Comparison of ENCODE assay signal across 9 cellular contexts in genomic region chr9:34589656-34590375, GRCh38. TPM values are rescaled to one million over a fixed set of nuclear protein-coding genes. Genes with fewer than 3 reads are reported as not detected.
DNase-seq lines count a peak whose midpoint lies in the region; ATAC-seq, FAIRE-seq and TF ChIP-seq lines count a peak whose summit lies in the region.
"Had no signal": no experiment of that assay in that cellular context is flagged by ENCODE, and none has a peak within 500 bp of the region (broad histone marks: within the 10 kb centered on the region; RNA-seq: fewer than 3 reads in every experiment).

Gene CNTFR (minus strand): TSS chr9:34589724. CDS start chr9:34568981, 20,743 bp downstream.

- no peaks in the 10 kb centered on the region for H3K36me3 ChIP-seq in astrocyte (ENCODE audit: insufficient read depth, low read length)

- DNase-seq in CD4-positive, alpha-beta T cell: no peak
- DNase-seq in NCI-H1092 treated with DMSO at 0.1 percent for 48 hours (lab: John Stamatoyannopoulos, UW) (peak; percentile 80), astrocyte (ENCODE audit: low read depth) (no peak), iPS-NIHi7 (ENCODE audit: extremely low spot score) (peak; percentile 60), NAMALWA (ENCODE audit: low spot score) (no peak), RKO (ENCODE audit: low spot score) (no peak)

- H4K20me1 ChIP-seq in astrocyte (ENCODE audit: insufficient read depth, low read length): peaks cover 16% of the 10 kb centered on the region

- peak within 1 kb of the TSS; percentile 26 for H2AFZ ChIP-seq in astrocyte (ENCODE audit: low read depth, low read length)

- H3K4me2 ChIP-seq in astrocyte (ENCODE audit: low read length): peak within 1 kb of the TSS; percentile 78

- H3K9ac ChIP-seq in astrocyte (ENCODE audit: low read length): no peak within 1 kb of the TSS

- H3K9me3 Mint-ChIP-seq in CD4-positive, alpha-beta T cell: no peaks in the 10 kb centered on the region
- H3K9me3 Mint-ChIP-seq in astrocyte (ENCODE audit: unreplicated experiment): peaks cover 8% of the 10 kb centered on the region

- no peaks in the 10 kb centered on the region for H3K36me3 Mint-ChIP-seq in CD4-positive, alpha-beta T cell (ENCODE audit: low read depth)
- no peaks in the 10 kb centered on the region for H3K36me3 Mint-ChIP-seq in astrocyte (ENCODE audit: low read depth, unreplicated experiment)

- no peak for FAIRE-seq in astrocyte (lab: Jason Lieb, UNC)

- no peak within 1 kb of the TSS for H3K27ac ChIP-seq in CD4-positive, alpha-beta T cell (ENCODE audit: low read depth, low read length)
- H3K27ac ChIP-seq in astrocyte (ENCODE audit: low read depth, low read length) (no peak within 1 kb of the TSS), skin epidermis (peak within 1 kb of the TSS in 10 of 21 experiments; percentile 2 to 76 (median 48))

- H3K4me3 ChIP-seq in astrocyte (ENCODE audit: insufficient read depth, low read depth, low read length) (peak within 1 kb of the TSS; percentile 10), skin epidermis (peak within 1 kb of the TSS; percentile 29 to 63 (median 36))

- peaks cover 91% of the 10 kb centered on the region for H3K27me3 ChIP-seq in CD4-positive, alpha-beta T cell (ENCODE audit: control insufficient read depth, insufficient read depth, low read length)
- peaks cover 79% of the 10 kb centered on the region for H3K27me3 ChIP-seq in astrocyte (ENCODE audit: insufficient read depth, low read length)

- H3K9me3 ChIP-seq in CD4-positive, alpha-beta T cell (ENCODE audit: control insufficient read depth, low read length): no peaks in the 10 kb centered on the region
- no peaks in the 10 kb centered on the region for H3K9me3 ChIP-seq in astrocyte (ENCODE audit: insufficient read depth, low read depth, low read length)

- TF ChIP-seq CTCF in CD4-positive, alpha-beta T cell (IDR thresholded peaks at IDR 0.05): no peak
- no peak for TF ChIP-seq CTCF in astrocyte (IDR thresholded peaks at IDR 0.05; ENCODE audit: insufficient read depth, low read depth, low read length)

- H3K4me1 ChIP-seq in astrocyte (ENCODE audit: insufficient read depth, low read length): no peaks in the 10 kb centered on the region

- H3K4me3 Mint-ChIP-seq in CD4-positive, alpha-beta T cell: peak within 1 kb of the TSS; percentile 80
- H3K4me3 Mint-ChIP-seq in astrocyte (ENCODE audit: unreplicated experiment): peak within 1 kb of the TSS; percentile 83

- H3K4me1 Mint-ChIP-seq in CD4-positive, alpha-beta T cell (ENCODE audit: low read depth): peaks cover 26% of the 10 kb centered on the region
- H3K4me1 Mint-ChIP-seq in astrocyte (ENCODE audit: low read depth, unreplicated experiment): no peaks in the 10 kb centered on the region

- peaks cover 88% of the 10 kb centered on the region for H3K27me3 Mint-ChIP-seq in CD4-positive, alpha-beta T cell
- H3K27me3 Mint-ChIP-seq in astrocyte (ENCODE audit: low read depth, unreplicated experiment): peaks cover 72% of the 10 kb centered on the region

- POLR2A ChIA-PET in CD4-positive, alpha-beta T cell (lab: Charles Lee): no interaction called here

- ATAC-seq in CD4-positive, alpha-beta T cell (ENCODE audit: poor library complexity): peak; percentile 50
- ATAC-seq in HG03460 (IDR thresholded peaks at IDR 0.05; ENCODE audit: unreplicated experiment): no peak

- H3K27ac Mint-ChIP-seq in CD4-positive, alpha-beta T cell: no peak within 1 kb of the TSS
- no peak within 1 kb of the TSS for H3K27ac Mint-ChIP-seq in astrocyte (ENCODE audit: unreplicated experiment)

- no peaks in the 10 kb centered on the region for H3K79me2 ChIP-seq in astrocyte (ENCODE audit: insufficient read depth, low read length)

- intact Hi-C loops in CD4-positive, alpha-beta T cell (cut with DNase I, micrococcal nuclease): loop anchor here (5.0 to 10.0 kb wide), 2 partner anchors 45 to 258 kb away; no protein-coding TSS in a partner anchor

- CTCF ChIA-PET in CD4-positive, alpha-beta T cell (lab: Charles Lee): no interaction called here

RNA-seq across cellular contexts. Expression of gene CNTFR, which starts in this region (rescaled TPM):
- total RNA-seq in CD4-positive, alpha-beta T cell: not detected
- 6.6 and 7.4 TPM in 2 replicates for total RNA-seq in astrocyte
- total RNA-seq: dermis microvascular lymphatic vessel endothelial cell had no signal

Comparison
In these comparisons a context has a peak if more than half of its experiments do, and no peak if none do; other contexts are left out.
1. Peak in ATAC-seq in CD4-positive, alpha-beta T cell; RNA of the gene not detected or under 1 TPM.
2. DNase-seq: peak in NCI-H1092 treated with DMSO at 0.1 percent for 48 hours (single experiment) and iPS-NIHi7 (single experiment); none in CD4-positive, alpha-beta T cell (0 of 10), astrocyte (single experiment), NAMALWA (single experiment) and RKO (single experiment).